8 cellular contexts compared by ENCODE assay signal in the genomic region with DNA sequence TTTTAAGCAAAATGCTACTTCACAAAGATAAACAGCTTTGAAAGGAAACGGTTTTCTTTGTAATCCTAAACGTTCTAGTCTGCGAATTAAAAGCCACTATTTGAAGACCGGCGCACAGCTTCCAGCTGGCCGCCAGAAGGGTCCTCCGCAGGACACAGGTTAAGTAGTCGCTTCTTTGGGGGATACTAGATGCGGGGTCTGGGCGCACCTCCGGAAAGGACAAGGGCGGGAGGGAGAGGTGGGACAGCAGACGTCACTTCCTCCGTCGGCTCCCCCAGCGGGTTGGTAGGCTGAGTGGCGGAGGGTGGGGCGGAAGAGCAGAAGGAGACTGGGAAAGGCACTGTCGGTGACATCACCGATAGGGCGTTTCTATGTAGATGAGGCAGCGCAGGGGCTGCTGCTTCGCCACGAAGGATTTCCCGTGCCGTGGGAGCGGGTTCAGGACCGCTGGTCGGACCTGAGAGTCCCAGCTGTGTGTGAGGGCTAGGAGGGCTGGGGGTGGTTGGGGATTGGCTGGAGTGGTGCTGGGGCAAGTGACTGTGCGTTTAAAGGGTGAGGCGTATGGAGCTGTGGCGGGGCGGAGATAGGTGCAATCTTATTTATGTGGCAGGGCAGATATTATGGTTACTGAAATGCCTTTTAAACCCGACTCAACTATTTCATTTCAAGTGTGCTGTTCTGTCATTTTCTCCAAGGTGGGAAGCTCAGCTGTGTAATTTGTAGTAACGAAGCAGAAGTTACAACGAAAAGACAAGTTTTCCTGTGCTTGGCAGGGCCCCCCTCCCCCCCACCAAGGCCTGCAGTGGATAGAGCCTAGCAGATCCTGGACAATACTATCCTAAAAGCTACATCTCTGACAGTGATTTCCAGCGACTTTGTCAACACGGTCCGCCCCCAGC.
DNase-seq lines count a peak whose midpoint lies in the region; ATAC-seq and TF ChIP-seq lines count a peak whose summit lies in the region.
"Not testable (repeated sequence)": the region's sequence is repeated elsewhere in the genome, so short reads cannot be mapped to it uniquely, and the experiment has no call there.

No MANE protein-coding gene starts in this region.

- ATAC-seq in GM21526 (IDR thresholded peaks at IDR 0.05; ENCODE audit: low FRiP score, unreplicated experiment) (peak; percentile 88), memory B cell (ENCODE audit: low read depth) (peak; percentile 76)

- not testable (repeated sequence) for H3K4me1 ChIP-seq in endodermal cell (ENCODE audit: control insufficient read depth, insufficient read depth, low read length)

- not testable (repeated sequence) for H3K27me3 Mint-ChIP-seq in endodermal cell (ENCODE audit: insufficient read depth); memory B cell

- DNase-seq in DMS153 (lab: John Stamatoyannopoulos, UW) (peak; percentile 89), HUDEP-2 (lab: John Stamatoyannopoulos, UW; ENCODE audit: unreplicated experiment in 76 of 76) (peak in 74 of 76 experiments; percentile 9 to 94 (median 79)), NOMO-1 (lab: John Stamatoyannopoulos, UW; ENCODE audit: unreplicated experiment in 2 of 2) (peak; percentile 80 to 90), endodermal cell (peak; percentile 95), memory B cell (ENCODE audit: low spot score in 2 of 2) (peak; percentile 68 to 73)
- peak; percentile 84 for DNase-seq in activated CD8-positive, alpha-beta memory T cell treated with anti-CD3 and anti-CD28 coated beads for 24 hours
- DNase-seq in stimulated activated CD8-positive, alpha-beta memory T cell treated with anti-CD3 and anti-CD28 coated beads, Interleukin-2, amount 100 ng/mL, for 48 hours (ENCODE audit: low read depth in 2 of 2): peak; percentile 48 to 51

- not testable (repeated sequence) for H3K36me3 ChIP-seq in endodermal cell (ENCODE audit: control insufficient read depth, insufficient read depth, low read length)

- H3K9me3 Mint-ChIP-seq in endodermal cell, memory B cell: not testable (repeated sequence)

- 10% methylated on average over 13 of the region's 39 CpGs; no CpG with 5 or more reads in 1 of the 2 experiments for WGBS in endodermal cell (ENCODE audit: insufficient coverage in 1 of 2, insufficient read length in 1 of 2), 2 experiments

- peak overlapping the region; percentile 89 for H3K27ac ChIP-seq in endodermal cell (ENCODE audit: low read depth, low read length)

- H3K36me3 Mint-ChIP-seq in endodermal cell (ENCODE audit: low read depth); memory B cell: not testable (repeated sequence)

- not testable (repeated sequence) for H3K4me1 Mint-ChIP-seq in endodermal cell, memory B cell

- not testable (repeated sequence) for H3K9me3 ChIP-seq in endodermal cell (ENCODE audit: control insufficient read depth, low read length)

- H3K27ac Mint-ChIP-seq in endodermal cell (peak overlapping the region; percentile 100), memory B cell (peak overlapping the region; percentile 100)

- H3K4me3 ChIP-seq in endodermal cell (ENCODE audit: low read length): peak overlapping the region; percentile 70

- TF ChIP-seq CTCF in endodermal cell (conservative IDR thresholded peaks at IDR 0.05): not testable (repeated sequence)

- peak overlapping the region; percentile 71 for H3K4me3 Mint-ChIP-seq in endodermal cell
- H3K4me3 Mint-ChIP-seq in memory B cell: peak overlapping the region; percentile 97

- peak overlapping the region; percentile 59 for H3K9ac ChIP-seq in endodermal cell (ENCODE audit: extremely low read depth, low read length, poor library complexity, severe bottlenecking)

- not testable (repeated sequence) for H3K27me3 ChIP-seq in endodermal cell (ENCODE audit: control insufficient read depth, insufficient read depth, low read length, poor library complexity, severe bottlenecking)

Comparison
In these comparisons a context has a peak if more than half of its experiments do, and no peak if none do; other contexts are left out.
1. Peak in every context shown above with its lines: DNase-seq, ATAC-seq, H3K4me3 ChIP-seq and H3K27ac ChIP-seq.